Comparison of ENCODE assay signal across 14 cellular contexts in genomic region chr7:43077732-43078391, GRCh38. TPM values are rescaled to one million over a fixed set of nuclear protein-coding genes. Genes with fewer than 3 reads are reported as not detected.
A peak's percentile ranks its signal among the peaks of the same experiment; 100 is the strongest.
DNase-seq lines count a peak whose midpoint lies in the region; ATAC-seq and TF ChIP-seq lines count a peak whose summit lies in the region.
"Had no signal": no experiment of that assay in that cellular context is flagged by ENCODE, and none has a peak within 500 bp of the region (broad histone marks: within the 10 kb centered on the region; RNA-seq: fewer than 3 reads in every experiment).

No MANE protein-coding gene starts in this region.

- no peak overlapping the region for H3K4me3 ChIP-seq in SK-N-SH (ENCODE audit: low read depth in 2 of 2, low read length in 1 of 2)
- H3K4me3 ChIP-seq: vagina had no signal

- H4K20me1 ChIP-seq in SK-N-SH (ENCODE audit: insufficient read depth) = no peaks in the 10 kb centered on the region

- H3K27me3 ChIP-seq in SK-N-SH (ENCODE audit: insufficient read depth) = peaks cover 14% of the 10 kb centered on the region
- H3K27me3 ChIP-seq: vagina had no signal

- H2AFZ ChIP-seq in SK-N-SH (ENCODE audit: low read depth) = peak overlapping the region; percentile 76; the same call in 1 of the 2 replicates

- H3K36me3 ChIP-seq in SK-N-SH (replicated peaks in 1 of 2; ENCODE audit: control insufficient read depth in 1 of 2, insufficient read depth in 2 of 2, low read length in 1 of 2) = no peaks in the 10 kb centered on the region
- H3K36me3 ChIP-seq: vagina had no signal

- H3K4me2 ChIP-seq in SK-N-SH = no peak overlapping the region

- no peak for TF ChIP-seq RAD21 in SK-N-SH (IDR thresholded peaks at IDR 0.05; ENCODE audit: low read length)

- no peaks in the 10 kb centered on the region for H3K79me2 ChIP-seq in SK-N-SH (ENCODE audit: insufficient read depth)

- H3K4me1 ChIP-seq in SK-N-SH (ENCODE audit: control insufficient read depth in 1 of 2, insufficient read depth in 2 of 2, low read depth in 1 of 2, low read length in 1 of 2) = no peaks in the 10 kb centered on the region

- no peak for ATAC-seq in GM18868 (IDR thresholded peaks at IDR 0.05; ENCODE audit: unreplicated experiment)
- ATAC-seq in HG03280 (IDR thresholded peaks at IDR 0.05; ENCODE audit: unreplicated experiment) = no peak
- ATAC-seq in GM18870 (IDR thresholded peaks at IDR 0.05; ENCODE audit: unreplicated experiment) = no peak

- no peak for TF ChIP-seq CTCF in SK-N-SH (IDR thresholded peaks at IDR 0.05)

- no peak overlapping the region for H3K27ac ChIP-seq in SK-N-SH (ENCODE audit: low read depth in 2 of 2, low read length in 1 of 2)
- H3K27ac ChIP-seq: vagina had no signal

- CTCF ChIA-PET in SK-N-SH (lab: Yijun Ruan, JAX) = interaction anchor here (0.6 to 1.5 kb wide), 3 partner anchors 11 to 511 kb away, joined by 3 read pairs; no protein-coding TSS in a partner anchor

- POLR2A ChIA-PET in SK-N-SH (lab: Yijun Ruan, JAX) = no interaction called here

- H3F3A ChIP-seq in SK-N-SH (replicated peaks; ENCODE audit: insufficient read depth) = no peaks in the 10 kb centered on the region

- H3K9me2 ChIP-seq in SK-N-SH = no peaks in the 10 kb centered on the region

- no peaks in the 10 kb centered on the region for H3K9me3 ChIP-seq in SK-N-SH
- H3K9me3 ChIP-seq: vagina had no signal

- no peak for TF ChIP-seq EP300 in SK-N-SH (IDR thresholded peaks at IDR 0.05; ENCODE audit: borderline replicate concordance in 1 of 2, low read depth in 1 of 2, low read length in 1 of 2)

- no peak overlapping the region for H3K9ac ChIP-seq in SK-N-SH

- 18% methylated on average over 7 of the region's 7 CpGs for WGBS in SK-N-SH (ENCODE audit: low lambda C conversion rate)

- DNase-seq in EL (peak; percentile 47), HT-29 (ENCODE audit: low spot score) (peak; percentile 13), SK-N-SH (peak; percentile 14), iris pigment epithelial cell (ENCODE audit: low read depth) (peak; percentile 29), NCI-H526 (lab: John Stamatoyannopoulos, UW) (no peak)
- DNase-seq: activated CD8-positive, alpha-beta memory T cell treated with anti-CD3 and anti-CD28 coated beads for 24 hours; COR-L47; effector memory CD4-positive, alpha-beta T cell; T-helper 1 cell had no signal

TF ChIP-seq in SK-N-SH, 30 proteins besides CTCF, POLR2A, EP300 and RAD21:
- no peak for TF ChIP-seq JUND (IDR thresholded peaks at IDR 0.05)
- peak; percentile 55; the same call in 1 of the 2 replicates for TF ChIP-seq GABPA (IDR thresholded peaks at IDR 0.05; ENCODE audit: low read depth)

RNA-seq across cellular contexts. Expression of gene HECW1, which starts 34.6 kb away (rescaled TPM):
- not detected in 2 replicates for total RNA-seq in HT-29 (2014; rRNA removed; shearing (Covaris generic))
- polyA plus RNA-seq in SK-N-SH (2012; rRNA removed) = not detected in 2 replicates
- polyA plus RNA-seq in SK-N-SH (2012; cell fraction: cytosol; rRNA removed) = not detected in 2 replicates
- 0.01 TPM in 1 of 2 replicates, not detected in the other for polyA plus RNA-seq in SK-N-SH (2012; cell fraction: nucleus; rRNA removed)
- polyA plus RNA-seq: IgD-negative memory B cell had no signal

Comparison
In these comparisons a context has a peak if more than half of its experiments do, and no peak if none do; other contexts are left out.
1. DNase-seq: peak in EL (single experiment), HT-29 (single experiment), SK-N-SH (single experiment) and iris pigment epithelial cell (single experiment); none in NCI-H526 (0 of 2).